ENCODE assay signal across 8 cellular contexts in the genomic region with DNA sequence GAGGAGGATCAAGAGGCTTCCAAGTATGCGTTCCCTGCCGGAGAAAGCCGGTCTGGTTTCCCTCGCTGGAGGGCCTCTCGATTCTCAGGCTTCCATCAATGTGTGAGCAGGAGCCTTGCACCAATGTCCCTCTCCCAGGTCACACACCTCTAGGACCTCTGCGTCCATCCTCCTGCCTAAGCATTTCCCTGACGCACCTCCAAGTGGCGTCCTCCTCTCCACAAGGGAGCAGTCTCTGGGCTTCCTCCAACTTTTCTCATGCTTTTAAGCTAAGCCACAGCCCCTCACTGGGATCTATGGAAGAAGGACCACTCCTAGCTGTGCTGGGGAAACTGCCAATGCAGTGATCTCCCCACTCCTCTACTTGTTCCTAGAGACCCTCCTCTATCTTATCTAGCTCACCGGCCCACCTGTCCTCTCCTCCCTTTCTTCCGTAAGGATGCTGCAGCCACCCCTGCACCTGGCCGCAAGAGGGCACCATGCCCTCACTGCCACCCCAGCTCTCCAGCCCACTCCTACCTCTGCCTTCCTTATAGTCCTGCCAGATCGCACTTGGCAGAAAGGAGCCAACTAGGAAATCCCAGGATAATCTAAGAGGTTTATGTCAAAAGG.
DNase-seq lines count a peak whose midpoint lies in the region; ATAC-seq and TF ChIP-seq lines count a peak whose summit lies in the region.

No MANE protein-coding gene starts in this region.

- DNase-seq in activated CD4-positive, alpha-beta T cell treated with anti-CD3 and anti-CD28 coated beads for 24 hours (ENCODE audit: low read depth in 2 of 2) = peak; percentile 16 to 17
- no peak for DNase-seq in activated CD4-positive, alpha-beta T cell treated with anti-CD3 and anti-CD28 coated beads for 1 hour
- DNase-seq in NCI-H69 (lab: John Stamatoyannopoulos, UW) = peak; percentile 91
- DNase-seq in adrenal gland = peak in 6 of 7 donors; percentile 19 to 63 (median 32)
- no peak for DNase-seq in left lung
- DNase-seq in thyroid gland = peak; percentile 71 to 73
- DNase-seq in sciatic nerve (ENCODE audit: low spot score) = no peak
- no peak for DNase-seq in retina

- TF ChIP-seq CTCF in adrenal gland (IDR thresholded peaks at IDR 0.05) (peak; percentile 30 to 65 (median 54)), left lung (IDR thresholded peaks at IDR 0.05) (peak; percentile 46 to 50), thyroid gland (IDR thresholded peaks at IDR 0.05) (peak; percentile 48 to 94 (median 85))

- intact Hi-C loops in adrenal gland (cut with DNase I) = loop anchor here in 1 of 2 donors (5.0 kb wide), 1 partner anchor 259 kb away; the partner anchor contains the start of gene LRFN2
- intact Hi-C loops in left lung (cut with DNase I) = no loop called here
- intact Hi-C loops in thyroid gland (cut with DNase I) = loop anchor here (5.0 kb wide), 2 partner anchors 254 to 514 kb away; no protein-coding TSS in a partner anchor
- intact Hi-C loops in sciatic nerve (cut with DNase I) = no loop called here

- TF ChIP-seq POLR2A in adrenal gland (IDR thresholded peaks at IDR 0.05) = no peak
- no peak for TF ChIP-seq POLR2A in thyroid gland (IDR thresholded peaks at IDR 0.05)

- no peak overlapping the region for H3K4me3 ChIP-seq in adrenal gland
- no peak overlapping the region for H3K4me3 ChIP-seq in left lung
- no peak overlapping the region for H3K4me3 ChIP-seq in thyroid gland (replicated peaks in 1 of 3)

- ATAC-seq in left lung (peak; percentile 97), sciatic nerve (no peak)

- WGBS in adrenal gland, 4 donors = 36 to 44% (median 38%) methylated on average over 12 of the region's 12 CpGs
- WGBS in thyroid gland, 2 donors = 8 to 24% methylated on average over 11 to 12 of the region's 12 CpGs

- H3K4me1 ChIP-seq in adrenal gland (replicated peaks in 1 of 2) (no peaks in the 10 kb centered on the region), left lung (no peaks in the 10 kb centered on the region), thyroid gland (no peaks in the 10 kb centered on the region)

- H3K36me3 ChIP-seq in adrenal gland (replicated peaks in 1 of 2) (no peaks in the 10 kb centered on the region), left lung (no peaks in the 10 kb centered on the region), thyroid gland (no peaks in the 10 kb centered on the region)

- peaks cover 8% of the 10 kb centered on the region for H3K27me3 ChIP-seq in adrenal gland
- peaks cover 0 to 62% of the 10 kb centered on the region in 2 donors for H3K27me3 ChIP-seq in left lung
- H3K27me3 ChIP-seq in thyroid gland = no peaks in the 10 kb centered on the region

- H3K9me3 ChIP-seq in adrenal gland (replicated peaks in 1 of 3) (no peaks in the 10 kb centered on the region), left lung (no peaks in the 10 kb centered on the region), thyroid gland (no peaks in the 10 kb centered on the region)

- no peak overlapping the region for H3K27ac ChIP-seq in adrenal gland
- no peak overlapping the region for H3K27ac ChIP-seq in left lung
- H3K27ac ChIP-seq in thyroid gland = no peak overlapping the region

Comparison
In these comparisons a context has a peak if more than half of its experiments do, and no peak if none do; other contexts are left out.
1. DNase-seq: peak in activated CD4-positive, alpha-beta T cell treated with anti-CD3 and anti-CD28 coated beads for 24 hours (2 of 2), NCI-H69 (single experiment), adrenal gland (6 of 7) and thyroid gland (2 of 2); none in activated CD4-positive, alpha-beta T cell treated with anti-CD3 and anti-CD28 coated beads for 1 hour (single experiment), left lung (0 of 2), sciatic nerve (single experiment) and retina (single experiment).
2. Peak in every context shown above with its lines, with median percentiles within 50 percentile points of each other: CTCF ChIP-seq.